9 cellular contexts compared by ENCODE assay signal in genomic region chr2:142974288-142975024, GRCh38.
DNase-seq lines count a peak whose midpoint lies in the region; ATAC-seq and TF ChIP-seq lines count a peak whose summit lies in the region.
"Had no signal": no experiment of that assay in that cellular context is flagged by ENCODE, and none has a peak within 500 bp of the region (broad histone marks: within the 10 kb centered on the region; RNA-seq: fewer than 3 reads in every experiment).

No MANE protein-coding gene starts in this region.

- H3K36me3 ChIP-seq in IMR-90 (ENCODE audit: control insufficient read depth, insufficient read depth, low read length) = no peaks in the 10 kb centered on the region
- no peaks in the 10 kb centered on the region for H3K36me3 ChIP-seq in endodermal cell (ENCODE audit: control insufficient read depth, insufficient read depth, low read length)
- H3K36me3 ChIP-seq in colonic mucosa = no peaks in the 10 kb centered on the region

- no TSS peak for BruUV-seq in IMR-90 (replicated peaks; lab: Mats Ljungman, UMichigan)

- no peak for TF ChIP-seq POLR2A in IMR-90 (IDR thresholded peaks at IDR 0.05; ENCODE audit: low read depth, low read length)

- peak overlapping the region; percentile 52; the same call in 1 of the 2 replicates for H2BK120ac ChIP-seq in IMR-90 (ENCODE audit: low read depth, low read length)

- H3K27me3 ChIP-seq in IMR-90 (ENCODE audit: control insufficient read depth, insufficient read depth, low read length) (no peaks in the 10 kb centered on the region), endodermal cell (ENCODE audit: control insufficient read depth, insufficient read depth, low read length, poor library complexity, severe bottlenecking) (no peaks in the 10 kb centered on the region), colonic mucosa (no peaks in the 10 kb centered on the region)

- H4K8ac ChIP-seq in IMR-90 (ENCODE audit: low read depth in 2 of 2, low read length in 2 of 2) = peak overlapping the region; percentile 29 to 37; a peak in 3 of 4 replicates

- CTCF ChIA-PET in IMR-90 (lab: Yijun Ruan, JAX) = interaction anchor here (0.6 to 2.1 kb wide), 2 partner anchors 66 to 291 kb away, joined by 4 to 9 read pairs; no protein-coding TSS in a partner anchor

- H3K9me3 ChIP-seq in IMR-90 (ENCODE audit: control insufficient read depth, insufficient read depth, low read length) = no peaks in the 10 kb centered on the region
- H3K9me3 ChIP-seq in endodermal cell (ENCODE audit: control insufficient read depth, low read length) = no peaks in the 10 kb centered on the region
- no peaks in the 10 kb centered on the region for H3K9me3 ChIP-seq in colonic mucosa

- no peaks in the 10 kb centered on the region for H3K9me1 ChIP-seq in IMR-90 (ENCODE audit: insufficient read depth, low read length)

- H4K20me1 ChIP-seq in IMR-90 (ENCODE audit: insufficient read depth, low read length) = no peaks in the 10 kb centered on the region

- no peaks in the 10 kb centered on the region for H3K36me3 Mint-ChIP-seq in endodermal cell (ENCODE audit: low read depth)
- H3K36me3 Mint-ChIP-seq in activated T-cell treated with anti-CD3 and anti-CD28 coated beads, Interleukin-2, amount 50 U/mL, for 24 hours (ENCODE audit: low read depth) = no peaks in the 10 kb centered on the region

- peak overlapping the region; percentile 25; the same call in 1 of the 2 replicates for H4K91ac ChIP-seq in IMR-90 (ENCODE audit: insufficient read depth, low read depth, low read length)

- H3K18ac ChIP-seq in IMR-90 (ENCODE audit: low read depth, low read length) = peak overlapping the region; percentile 95

- in situ Hi-C loops in IMR-90 (cut with MboI; ENCODE audit: low sequenced_read_pairs) = no loop called here

- peak overlapping the region; percentile 29; the same call in 1 of the 2 replicates for H3K14ac ChIP-seq in IMR-90 (replicated peaks; ENCODE audit: low read depth, low read length)

- peak overlapping the region; percentile 22; the same call in 1 of the 2 replicates for H2BK20ac ChIP-seq in IMR-90 (ENCODE audit: low read depth, low read length)

- TF ChIP-seq CTCF in IMR-90 (conservative IDR thresholded peaks at IDR 0.05; ENCODE audit: low read depth, low read length) = no peak
- no peak for TF ChIP-seq CTCF in endodermal cell (conservative IDR thresholded peaks at IDR 0.05)
- no peak for TF ChIP-seq CTCF in retinal pigment epithelial cell (conservative IDR thresholded peaks at IDR 0.05; ENCODE audit: low read depth, low read length)
- TF ChIP-seq CTCF in colonic mucosa (IDR thresholded peaks at IDR 0.05) = no peak

- H3K27ac ChIP-seq in IMR-90 (ENCODE audit: insufficient read depth, low read length) (peak overlapping the region; percentile 51; the same call in 1 of the 2 replicates), endodermal cell (ENCODE audit: low read depth, low read length) (peak overlapping the region; percentile 71), colonic mucosa (no peak overlapping the region)

- no peak overlapping the region for H2AK9ac ChIP-seq in IMR-90 (replicated peaks; ENCODE audit: low read depth, low read length, poor library complexity)

- peak; percentile 49 for ATAC-seq in GM19467 (IDR thresholded peaks at IDR 0.05; ENCODE audit: unreplicated experiment)
- ATAC-seq in IMR-90 (ENCODE audit: low read depth) = peak; percentile 76

- H4K5ac ChIP-seq in IMR-90 (ENCODE audit: low read depth, low read length) = peak overlapping the region; percentile 99

- H3K23ac ChIP-seq in IMR-90 (ENCODE audit: low read depth, low read length) = 0 out of 2 replicates have a peak overlapping the region, but pooled peaks have one; percentile 4

- peak overlapping the region; percentile 12; the same call in 1 of the 3 replicates for H2BK15ac ChIP-seq in IMR-90 (ENCODE audit: low read depth, low read length)

- H3K79me1 ChIP-seq in IMR-90 (ENCODE audit: low read depth in 1 of 2, low read length in 2 of 2) = no peaks in the 10 kb centered on the region

- no peak overlapping the region for H3K56ac ChIP-seq in IMR-90 (ENCODE audit: extremely low read depth, insufficient read depth, low read length)

- H2BK5ac ChIP-seq in IMR-90 (ENCODE audit: low read depth, low read length, poor library complexity, severe bottlenecking) = peak overlapping the region; percentile 80

- H3K4me3 Mint-ChIP-seq in endodermal cell = no peak overlapping the region
- H3K4me3 Mint-ChIP-seq in activated T-cell treated with anti-CD3 and anti-CD28 coated beads, Interleukin-2, amount 50 U/mL, for 24 hours = no peak overlapping the region

- DNase-seq in IMR-90 (peak; percentile 55), endodermal cell (peak; percentile 57), retinal pigment epithelial cell (ENCODE audit: low read depth) (peak; percentile 14), colonic mucosa (no peak)
- no peak for DNase-seq in activated T-cell treated with anti-CD3 and anti-CD28 coated beads, Interleukin-2, amount 50 U/mL, for 24 hours
- DNase-seq in stimulated activated CD4-positive, alpha-beta T cell treated with anti-CD3 and anti-CD28 coated beads, Interleukin-15, amount 100 ng/mL, for 24 hours = no peak
- DNase-seq in activated CD8-positive, alpha-beta memory T cell treated with anti-CD3 and anti-CD28 coated beads for 24 hours = no peak
- DNase-seq: NCI-H510A had no signal

- H3K9me3 Mint-ChIP-seq in endodermal cell = no peaks in the 10 kb centered on the region
- H3K9me3 Mint-ChIP-seq in activated T-cell treated with anti-CD3 and anti-CD28 coated beads, Interleukin-2, amount 50 U/mL, for 24 hours = no peaks in the 10 kb centered on the region

- intact Hi-C loops in IMR-90 (cut with micrococcal nuclease) = loop anchor here (5.0 kb wide), 1 partner anchor 112 kb away; no protein-coding TSS in a partner anchor
- intact Hi-C loops in colonic mucosa (cut with DNase I) = loop anchor here (5.0 kb wide), 1 partner anchor 177 kb away; no protein-coding TSS in a partner anchor

- peak overlapping the region; percentile 80 for H3K27ac Mint-ChIP-seq in endodermal cell
- no peak overlapping the region for H3K27ac Mint-ChIP-seq in activated T-cell treated with anti-CD3 and anti-CD28 coated beads, Interleukin-2, amount 50 U/mL, for 24 hours

- H3K9ac ChIP-seq in IMR-90 (ENCODE audit: low read depth, low read length) = no peak overlapping the region
- H3K9ac ChIP-seq in endodermal cell (ENCODE audit: extremely low read depth, low read length, poor library complexity, severe bottlenecking) = no peak overlapping the region
- H3K9ac ChIP-seq in colonic mucosa (ENCODE audit: low read depth in 2 of 2, low read length in 2 of 2) = no peak overlapping the region

- H3K4me1 ChIP-seq in IMR-90 (ENCODE audit: control insufficient read depth, insufficient read depth, low read length) (peaks cover 13% of the 10 kb centered on the region), endodermal cell (ENCODE audit: control insufficient read depth, insufficient read depth, low read length) (peaks cover 3% of the 10 kb centered on the region), colonic mucosa (no peaks in the 10 kb centered on the region)

- POLR2A ChIA-PET in IMR-90 (lab: Charles Lee; ENCODE audit: unreplicated experiment) = no interaction called here

- H3K4me3 ChIP-seq in IMR-90 (ENCODE audit: insufficient read depth, low read depth, low read length) (no peak overlapping the region), endodermal cell (ENCODE audit: low read length) (no peak overlapping the region), retinal pigment epithelial cell (ENCODE audit: low read length) (no peak overlapping the region), colonic mucosa (no peak overlapping the region)

- dilution Hi-C loops in IMR-90 (cut with HindIII; ENCODE audit: low sequenced_read_pairs, unreplicated experiment) = no loop called here

- H3K4ac ChIP-seq in IMR-90 (ENCODE audit: low read depth, low read length) = no peak overlapping the region

- WGBS in IMR-90 (ENCODE audit: extremely low coverage in 2 of 2, insufficient read length in 1 of 2), 2 experiments = no CpG with 5 or more reads among the region's 3 CpGs
- WGBS in endodermal cell (ENCODE audit: insufficient coverage in 1 of 2, insufficient read length in 1 of 2), 2 experiments = 51 to 60% methylated on average over 2 to 3 of the region's 3 CpGs

- H3K4me2 ChIP-seq in IMR-90 (ENCODE audit: low read depth, low read length) = peak overlapping the region; percentile 49; the same call in 1 of the 2 replicates

- H3K27me3 Mint-ChIP-seq in endodermal cell (ENCODE audit: insufficient read depth) = no peaks in the 10 kb centered on the region
- H3K27me3 Mint-ChIP-seq in activated T-cell treated with anti-CD3 and anti-CD28 coated beads, Interleukin-2, amount 50 U/mL, for 24 hours = peaks cover 5% of the 10 kb centered on the region

- no peak overlapping the region for H2AK5ac ChIP-seq in IMR-90 (ENCODE audit: low read depth, low read length)

- H3K4me1 Mint-ChIP-seq in endodermal cell = peaks cover 29% of the 10 kb centered on the region
- peaks cover 2% of the 10 kb centered on the region for H3K4me1 Mint-ChIP-seq in activated T-cell treated with anti-CD3 and anti-CD28 coated beads, Interleukin-2, amount 50 U/mL, for 24 hours (ENCODE audit: low read depth)

- H2AFZ ChIP-seq in IMR-90 (replicated peaks; ENCODE audit: low read length, poor library complexity) = no peak overlapping the region

- TF ChIP-seq RAD21 in IMR-90 (IDR thresholded peaks at IDR 0.05; ENCODE audit: low read length) = no peak

TF ChIP-seq in IMR-90, 13 proteins besides CTCF, POLR2A, EP300 and RAD21 (continues in another document):
- no peak for TF ChIP-seq CHD1 (IDR thresholded peaks at IDR 0.05; ENCODE audit: low read depth, low read length)
- TF ChIP-seq RFX5 (IDR thresholded peaks at IDR 0.05; ENCODE audit: low read depth, low read length) = no peak
- no peak for TF ChIP-seq ELK1 (IDR thresholded peaks at IDR 0.05; ENCODE audit: borderline replicate concordance, low read depth, low read length)
- no peak for TF ChIP-seq MAZ (IDR thresholded peaks at IDR 0.05; ENCODE audit: borderline replicate concordance, low read depth, low read length)
- no peak for TF ChIP-seq USF2 (IDR thresholded peaks at IDR 0.05; ENCODE audit: low read depth, low read length)

Comparison
In these comparisons a context has a peak if more than half of its experiments do, and no peak if none do; other contexts are left out.
1. DNase-seq: peak in IMR-90 (single experiment), endodermal cell (single experiment) and retinal pigment epithelial cell (single experiment); none in colonic mucosa (single experiment), activated T-cell treated with anti-CD3 and anti-CD28 coated beads, Interleukin-2, amount 50 U/mL, for 24 hours (single experiment), stimulated activated CD4-positive, alpha-beta T cell treated with anti-CD3 and anti-CD28 coated beads, Interleukin-15, amount 100 ng/mL, for 24 hours (single experiment) and activated CD8-positive, alpha-beta memory T cell treated with anti-CD3 and anti-CD28 coated beads for 24 hours (single experiment).